8 cellular contexts compared by ENCODE assay signal in the genomic region with DNA sequence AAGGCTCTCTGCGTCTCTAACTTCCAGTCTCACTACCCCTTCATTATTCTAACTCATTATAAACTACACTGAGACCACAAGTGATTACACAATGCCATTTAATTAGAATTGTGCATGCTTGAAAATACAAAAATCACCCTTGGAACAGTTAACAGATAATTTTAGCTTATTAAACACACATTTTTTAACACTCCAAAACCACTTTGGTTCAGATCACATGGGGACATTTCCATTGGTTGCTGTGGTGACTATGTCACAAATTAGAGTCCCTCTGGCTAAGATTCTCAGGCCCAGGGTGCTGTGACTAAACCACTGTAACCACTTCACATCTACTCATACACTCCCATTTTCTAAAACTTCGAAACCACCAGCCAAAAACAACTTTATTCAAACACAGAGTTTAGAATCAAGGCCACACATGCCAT. TPM values are rescaled to one million over a fixed set of nuclear protein-coding genes. Genes with fewer than 3 reads are reported as not detected.
DNase-seq lines count a peak whose midpoint lies in the region; ATAC-seq and TF ChIP-seq lines count a peak whose summit lies in the region.
"Had no signal": no experiment of that assay in that cellular context is flagged by ENCODE, and none has a peak within 500 bp of the region (broad histone marks: within the 10 kb centered on the region; RNA-seq: fewer than 3 reads in every experiment).

No MANE protein-coding gene starts in this region.

- no peak for TF ChIP-seq RAD21 in IMR-90 (IDR thresholded peaks at IDR 0.05; ENCODE audit: low read length)

- peak overlapping the region; percentile 85 for H3K27ac Mint-ChIP-seq in activated T-helper 17 cell treated with anti-CD3 and anti-CD28 coated beads, Interleukin-2, amount 50 U/mL, for 72 hours
- no peak overlapping the region for H3K27ac Mint-ChIP-seq in GM23338

- H3K9ac ChIP-seq in IMR-90 (ENCODE audit: low read depth, low read length) = no peak overlapping the region

- H3K27me3 ChIP-seq in IMR-90 (ENCODE audit: control insufficient read depth, insufficient read depth, low read length) (no peaks in the 10 kb centered on the region), GM23338 (ENCODE audit: insufficient read depth) (no peaks in the 10 kb centered on the region)

- no peaks in the 10 kb centered on the region for H3K9me3 Mint-ChIP-seq in activated T-helper 17 cell treated with anti-CD3 and anti-CD28 coated beads, Interleukin-2, amount 50 U/mL, for 72 hours
- H3K9me3 Mint-ChIP-seq in GM23338 = no peaks in the 10 kb centered on the region

- peaks cover 27% of the 10 kb centered on the region for H3K36me3 Mint-ChIP-seq in activated T-helper 17 cell treated with anti-CD3 and anti-CD28 coated beads, Interleukin-2, amount 50 U/mL, for 72 hours (ENCODE audit: low read depth)
- H3K36me3 Mint-ChIP-seq in GM23338 (ENCODE audit: low read depth) = no peaks in the 10 kb centered on the region

- ATAC-seq in GM18511 (IDR thresholded peaks at IDR 0.05; ENCODE audit: unreplicated experiment) (peak; percentile 65), IMR-90 (ENCODE audit: low read depth) (no peak), GM19397 (IDR thresholded peaks at IDR 0.05; ENCODE audit: unreplicated experiment) (no peak), GM23338 (no peak)
- ATAC-seq in activated T-helper 17 cell treated with anti-CD3 and anti-CD28 coated beads, Interleukin-2, amount 50 U/mL, for 72 hours (replicated peaks) = peak; percentile 79

- H3F3A ChIP-seq in GM23338 (replicated peaks; ENCODE audit: low read depth) = no peaks in the 10 kb centered on the region

- no peaks in the 10 kb centered on the region for H3K27me3 Mint-ChIP-seq in activated T-helper 17 cell treated with anti-CD3 and anti-CD28 coated beads, Interleukin-2, amount 50 U/mL, for 72 hours
- H3K27me3 Mint-ChIP-seq in GM23338 (ENCODE audit: insufficient read depth, low read depth, poor library complexity) = no peaks in the 10 kb centered on the region

- H2BK120ac ChIP-seq in IMR-90 (ENCODE audit: low read depth, low read length) = no peak overlapping the region

- H3K79me2 ChIP-seq in GM23338 (replicated peaks; ENCODE audit: insufficient read depth) = peaks cover 20% of the 10 kb centered on the region

- dilution Hi-C loops in IMR-90 (cut with HindIII; ENCODE audit: low sequenced_read_pairs, unreplicated experiment) = no loop called here

- H2AK5ac ChIP-seq in IMR-90 (ENCODE audit: low read depth, low read length) = no peak overlapping the region

- H3K9me2 ChIP-seq in GM23338 (ENCODE audit: insufficient read depth) = no peaks in the 10 kb centered on the region

- H3K23ac ChIP-seq in IMR-90 (ENCODE audit: low read depth, low read length) = no peak overlapping the region

- no peak overlapping the region for H3K18ac ChIP-seq in IMR-90 (ENCODE audit: low read depth, low read length)

- H4K8ac ChIP-seq in IMR-90 (ENCODE audit: low read depth in 2 of 2, low read length in 2 of 2) = no peak overlapping the region

- no peak overlapping the region for H4K5ac ChIP-seq in IMR-90 (ENCODE audit: low read depth, low read length)

- H3K4me3 ChIP-seq in IMR-90 (ENCODE audit: insufficient read depth, low read depth, low read length) = no peak overlapping the region
- no peak overlapping the region for H3K4me3 ChIP-seq in GM23338

- H2BK5ac ChIP-seq in IMR-90 (ENCODE audit: low read depth, low read length, poor library complexity, severe bottlenecking) = no peak overlapping the region

- no peak overlapping the region for H3K56ac ChIP-seq in IMR-90 (ENCODE audit: extremely low read depth, insufficient read depth, low read length)

- CTCF ChIA-PET in IMR-90 (lab: Yijun Ruan, JAX) = no interaction called here

- no peak overlapping the region for H3K14ac ChIP-seq in IMR-90 (replicated peaks; ENCODE audit: low read depth, low read length)

- H3K79me1 ChIP-seq in IMR-90 (ENCODE audit: low read depth in 1 of 2, low read length in 2 of 2) = peaks cover 48 to 81% of the 10 kb centered on the region in 2 experiments

- TF ChIP-seq CTCF in IMR-90 (conservative IDR thresholded peaks at IDR 0.05; ENCODE audit: low read depth, low read length) (no peak), GM23338 (conservative IDR thresholded peaks at IDR 0.05; ENCODE audit: low read depth in 2 of 2) (no peak)

- POLR2A ChIA-PET in IMR-90 (lab: Charles Lee; ENCODE audit: unreplicated experiment) = no interaction called here

- H4K91ac ChIP-seq in IMR-90 (ENCODE audit: insufficient read depth, low read depth, low read length) = no peak overlapping the region

- intact Hi-C loops in IMR-90 (cut with micrococcal nuclease) = no loop called here

- no TSS peak for BruUV-seq in IMR-90 (replicated peaks; lab: Mats Ljungman, UMichigan)

- no peak overlapping the region for H2BK20ac ChIP-seq in IMR-90 (ENCODE audit: low read depth, low read length)

- no peak overlapping the region for H2BK15ac ChIP-seq in IMR-90 (ENCODE audit: low read depth, low read length)

- H3K9me1 ChIP-seq in IMR-90 (ENCODE audit: insufficient read depth, low read length) = peaks cover 12% of the 10 kb centered on the region

- no peaks in the 10 kb centered on the region for H3K9me3 ChIP-seq in IMR-90 (ENCODE audit: control insufficient read depth, insufficient read depth, low read length)

- H3K4me1 ChIP-seq in IMR-90 (ENCODE audit: control insufficient read depth, insufficient read depth, low read length) = peaks cover 9% of the 10 kb centered on the region
- peaks cover 14% of the 10 kb centered on the region for H3K4me1 ChIP-seq in GM23338 (ENCODE audit: insufficient read depth)

- H3K36me3 ChIP-seq in IMR-90 (ENCODE audit: control insufficient read depth, insufficient read depth, low read length) = 0 out of 2 replicates have a peak, but pooled peaks cover 1% of the 10 kb centered on the region
- H3K36me3 ChIP-seq in GM23338 (ENCODE audit: insufficient read depth) = no peaks in the 10 kb centered on the region

- peaks cover 69% of the 10 kb centered on the region for H4K20me1 ChIP-seq in IMR-90 (ENCODE audit: insufficient read depth, low read length)
- peaks cover 4% of the 10 kb centered on the region; the same call in 1 of the 2 replicates for H4K20me1 ChIP-seq in GM23338 (replicated peaks; ENCODE audit: insufficient read depth)

- in situ Hi-C loops in IMR-90 (cut with MboI; ENCODE audit: low sequenced_read_pairs) = no loop called here

- H2AK9ac ChIP-seq in IMR-90 (replicated peaks; ENCODE audit: low read depth, low read length, poor library complexity) = no peak overlapping the region

- no peak for DNase-seq in IMR-90
- DNase-seq in renal cortical epithelial cell (ENCODE audit: low read depth) = peak; percentile 78
- DNase-seq in putamen (ENCODE audit: low spot score) = no peak
- DNase-seq in GM23338 (ENCODE audit: low spot score) = no peak
- DNase-seq: occipital lobe had no signal

- H3K4me1 Mint-ChIP-seq in activated T-helper 17 cell treated with anti-CD3 and anti-CD28 coated beads, Interleukin-2, amount 50 U/mL, for 72 hours = peaks cover 71% of the 10 kb centered on the region
- peaks cover 34% of the 10 kb centered on the region for H3K4me1 Mint-ChIP-seq in GM23338

- H3K4ac ChIP-seq in IMR-90 (ENCODE audit: low read depth, low read length) = no peak overlapping the region

- H3K4me2 ChIP-seq in IMR-90 (ENCODE audit: low read depth, low read length) (no peak overlapping the region), GM23338 (no peak overlapping the region)

- no peak overlapping the region for H2AFZ ChIP-seq in IMR-90 (replicated peaks; ENCODE audit: low read length, poor library complexity)
- H2AFZ ChIP-seq in GM23338 = no peak overlapping the region

- TF ChIP-seq POLR2A in IMR-90 (IDR thresholded peaks at IDR 0.05; ENCODE audit: low read depth, low read length) = no peak

- H3K27ac ChIP-seq in IMR-90 (ENCODE audit: insufficient read depth, low read length) = no peak overlapping the region
- no peak overlapping the region for H3K27ac ChIP-seq in GM23338 (ENCODE audit: low read depth)

- WGBS in IMR-90 (ENCODE audit: extremely low coverage in 2 of 2, insufficient read length in 1 of 2), 2 experiments = 0 to 100% methylated on average over 1 of the region's 2 CpGs

- H3K4me3 Mint-ChIP-seq in activated T-helper 17 cell treated with anti-CD3 and anti-CD28 coated beads, Interleukin-2, amount 50 U/mL, for 72 hours = peak overlapping the region; percentile 66
- H3K4me3 Mint-ChIP-seq in GM23338 = no peak overlapping the region

TF ChIP-seq in IMR-90, 13 proteins besides CTCF, POLR2A, EP300 and RAD21 (continues in another document):
- TF ChIP-seq BHLHE40 (IDR thresholded peaks at IDR 0.05; ENCODE audit: low read depth, low read length) (no peak), CHD1 (IDR thresholded peaks at IDR 0.05; ENCODE audit: low read depth, low read length) (no peak), NFE2L2 (IDR thresholded peaks at IDR 0.05; ENCODE audit: low read depth, low read length) (no peak), FOS (IDR thresholded peaks at IDR 0.05; ENCODE audit: low read depth, low read length) (no peak)

TF ChIP-seq in GM23338, 12 proteins besides CTCF, POLR2A, EP300 and RAD21 (continues in another document):
- TF ChIP-seq ZNF114 (CRISPR knock-in tag; IDR thresholded peaks at IDR 0.05) = no peak
- TF ChIP-seq STAT1 (IDR thresholded peaks at IDR 0.05; ENCODE audit: unreplicated experiment) = no peak
- TF ChIP-seq EZH2 (IDR thresholded peaks at IDR 0.05; ENCODE audit: low read depth, unreplicated experiment) = no peak

RNA-seq across cellular contexts. Expression of a gene that starts 43.0 kb away (rescaled TPM):
- 101 and 103 TPM in 2 replicates for total RNA-seq in IMR-90 (2012; rRNA removed)
- 61.6 and 76.9 TPM in 2 replicates for polyA plus RNA-seq in IMR-90 (2012; rRNA removed)
- polyA plus RNA-seq in IMR-90 (2012; cell fraction: cytosol; rRNA removed) = 27.1 and 56.2 TPM in 2 replicates
- 24.6 and 68.2 TPM in 2 replicates for polyA plus RNA-seq in IMR-90 (2012; cell fraction: nucleus; rRNA removed; ENCODE audit: low replicate concordance)
- 100 to 1,000 TPM; 123 to 142 TPM for total RNA-seq in activated T-helper 17 cell treated with anti-CD3 and anti-CD28 coated beads, Interleukin-2, amount 50 U/mL, for 72 hours
- 305 and 415 TPM in 2 replicates for total RNA-seq in renal cortical epithelial cell
- 15.8 and 19.5 TPM in 2 replicates for total RNA-seq in GM23338 (2014; rRNA removed; shearing (Covaris generic))
- 7.9 and 8.0 TPM in 2 replicates for polyA plus RNA-seq in GM23338 (2016; fragmentation: Nextera tagmentation; extraction: Ambion mirVana)

Comparison
In these comparisons a context has a peak if more than half of its experiments do, and no peak if none do; other contexts are left out.
1. ATAC-seq: peak in GM18511 (single experiment) and activated T-helper 17 cell treated with anti-CD3 and anti-CD28 coated beads, Interleukin-2, amount 50 U/mL, for 72 hours (single experiment); none in IMR-90 (single experiment), GM19397 (single experiment) and GM23338 (single experiment).